17 cellular contexts compared by ENCODE assay signal in genomic region chr1:170414989-170415733, GRCh38.
DNase-seq lines count a peak whose midpoint lies in the region; ATAC-seq and TF ChIP-seq lines count a peak whose summit lies in the region.
"Had no signal": no experiment of that assay in that cellular context is flagged by ENCODE, and none has a peak within 500 bp of the region (broad histone marks: within the 10 kb centered on the region; RNA-seq: fewer than 3 reads in every experiment).

No MANE protein-coding gene starts in this region.

- H3K4me3 ChIP-seq in coronary artery (no peak overlapping the region), hepatocyte (no peak overlapping the region), thyroid gland (replicated peaks in 1 of 3) (no peak overlapping the region)
- H3K4me3 ChIP-seq: adrenal gland, prostate gland had no signal

- H3K36me3 ChIP-seq in hepatocyte (replicated peaks; ENCODE audit: insufficient read depth, low read depth) (no peaks in the 10 kb centered on the region), thyroid gland (no peaks in the 10 kb centered on the region)
- H3K36me3 ChIP-seq: adrenal gland, prostate gland had no signal

- H3K9me3 ChIP-seq in hepatocyte (ENCODE audit: low read depth) (no peaks in the 10 kb centered on the region), thyroid gland (no peaks in the 10 kb centered on the region)
- H3K9me3 ChIP-seq: adrenal gland, prostate gland had no signal

- no peaks in the 10 kb centered on the region for H4K20me1 ChIP-seq in hepatocyte (ENCODE audit: insufficient read depth, poor library complexity, severe bottlenecking)

- no peaks in the 10 kb centered on the region for H3K79me2 ChIP-seq in hepatocyte

- TF ChIP-seq CTCF in coronary artery (IDR thresholded peaks at IDR 0.05), result no peak
- no peak for TF ChIP-seq CTCF in hepatocyte (IDR thresholded peaks at IDR 0.05; ENCODE audit: poor library complexity)
- no peak for TF ChIP-seq CTCF in thyroid gland (IDR thresholded peaks at IDR 0.05)

- H3K27me3 ChIP-seq in hepatocyte (no peaks in the 10 kb centered on the region), thyroid gland (no peaks in the 10 kb centered on the region)
- H3K27me3 ChIP-seq: adrenal gland had no signal

- H3K4me2 ChIP-seq in hepatocyte, result no peak overlapping the region

- peak; percentile 5 for DNase-seq in M059J (ENCODE audit: low read depth)
- DNase-seq in coronary artery (ENCODE audit: low spot score), result no peak
- DNase-seq in hepatocyte (ENCODE audit: low spot score), result peak; percentile 5
- DNase-seq in thyroid gland, result no peak
- DNase-seq in C1 segment of cervical spinal cord (lab: John Stamatoyannopoulos, UW), result no peak
- no peak for DNase-seq in mucosa of gallbladder (ENCODE audit: low spot score)
- DNase-seq: activated CD4-positive, alpha-beta T cell treated with anti-CD3 and anti-CD28 coated beads, Interleukin-2, amount 10 ng/mL, durations not matched to agents 24 days and 14 days; activated T-cell treated with anti-CD3 and anti-CD28 coated beads, Interleukin-2, amount 50 U/mL, for 4 hours; CD4-positive, alpha-beta memory T cell; NCI-H1694 treated with DMSO at 0.1 percent for 48 hours; NCI-H69; stimulated activated CD4-positive, alpha-beta T cell treated with anti-CD3 and anti-CD28 coated beads, Interleukin-2, amount 100 ng/mL, for 24 hours; T1000 had no signal

- H3K27ac ChIP-seq in coronary artery, result peak overlapping the region; percentile 67 to 68
- peak overlapping the region; percentile 58 for H3K27ac ChIP-seq in hepatocyte
- H3K27ac ChIP-seq in thyroid gland, result peak overlapping the region in 2 of 3 donors; percentile 23 to 30
- H3K27ac ChIP-seq: prostate gland had no signal

- ATAC-seq in GM19463 (IDR thresholded peaks at IDR 0.05; ENCODE audit: unreplicated experiment), result no peak
- no peak for ATAC-seq in HG02763 (IDR thresholded peaks at IDR 0.05; ENCODE audit: unreplicated experiment)
- ATAC-seq: activated T-cell treated with anti-CD3 and anti-CD28 coated beads, Interleukin-2, amount 50 U/mL, for 4 hours had no signal

- intact Hi-C loops in thyroid gland (cut with DNase I), result no loop called here

- H3K4me1 ChIP-seq in hepatocyte (ENCODE audit: insufficient read depth), result peaks cover 6% of the 10 kb centered on the region
- H3K4me1 ChIP-seq in thyroid gland, result peaks cover 0 to 4% of the 10 kb centered on the region in 2 donors
- H3K4me1 ChIP-seq: prostate gland had no signal

- H2AFZ ChIP-seq in hepatocyte, result no peak overlapping the region

- 55% methylated on average over 3 of the region's 3 CpGs for WGBS in hepatocyte (ENCODE audit: low lambda C conversion rate, missing lambda C conversion rate)
- WGBS in thyroid gland, 2 donors, result 68 to 71% methylated on average over 3 of the region's 3 CpGs

- no peak for TF ChIP-seq POLR2A in thyroid gland (IDR thresholded peaks at IDR 0.05)

- no peaks in the 10 kb centered on the region for H3K9me2 ChIP-seq in hepatocyte (replicated peaks; ENCODE audit: insufficient read depth)

Comparison
In these comparisons a context has a peak if more than half of its experiments do, and no peak if none do; other contexts are left out.
1. DNase-seq: peak in M059J (single experiment) and hepatocyte (single experiment); none in coronary artery (single experiment), thyroid gland (0 of 2), C1 segment of cervical spinal cord (0 of 14) and mucosa of gallbladder (single experiment).
2. Peak in every context shown above with its lines, with median percentiles within 50 percentile points of each other: H3K27ac ChIP-seq.